15 cellular contexts compared by ENCODE assay signal in genomic region chr3:53750253-53751210, GRCh38.
DNase-seq lines count a peak whose midpoint lies in the region; ATAC-seq and TF ChIP-seq lines count a peak whose summit lies in the region.
"Had no signal": no experiment of that assay in that cellular context is flagged by ENCODE, and none has a peak within 500 bp of the region (broad histone marks: within the 10 kb centered on the region; RNA-seq: fewer than 3 reads in every experiment).

No MANE protein-coding gene starts in this region.

- no peaks in the 10 kb centered on the region for H3K4me1 ChIP-seq in tibial artery
- H3K4me1 ChIP-seq: Peyer's patch had no signal

- ATAC-seq in HG03103 (IDR thresholded peaks at IDR 0.05; ENCODE audit: low read depth, unreplicated experiment) = peak; percentile 30
- ATAC-seq in GM18520 (IDR thresholded peaks at IDR 0.05; ENCODE audit: unreplicated experiment) = no peak

- peaks cover 9% of the 10 kb centered on the region for H3K27me3 Mint-ChIP-seq in glutamatergic neuron (ENCODE audit: unreplicated experiment)

- TF ChIP-seq CTCF in glutamatergic neuron (IDR thresholded peaks at IDR 0.05; ENCODE audit: partially characterized antibody, unreplicated experiment) (no peak), tibial artery (IDR thresholded peaks at IDR 0.05) (no peak)

- H3K4me1 Mint-ChIP-seq in glutamatergic neuron (ENCODE audit: low read depth, unreplicated experiment) = peaks cover 4% of the 10 kb centered on the region

- H3K27ac ChIP-seq in tibial artery = no peak overlapping the region
- H3K27ac ChIP-seq: Peyer's patch had no signal

- H3K27me3 ChIP-seq in tibial artery = peaks cover 0 to under 1% of the 10 kb centered on the region in 2 donors
- H3K27me3 ChIP-seq: Peyer's patch had no signal

- no peaks in the 10 kb centered on the region for H3K36me3 Mint-ChIP-seq in glutamatergic neuron (ENCODE audit: unreplicated experiment)
- H3K36me3 Mint-ChIP-seq: T-cell had no signal

- H3K9me3 ChIP-seq in tibial artery = no peaks in the 10 kb centered on the region
- H3K9me3 ChIP-seq: Peyer's patch had no signal

- H3K36me3 ChIP-seq in tibial artery = no peaks in the 10 kb centered on the region

- peaks cover 3% of the 10 kb centered on the region for H3K9me3 Mint-ChIP-seq in glutamatergic neuron (ENCODE audit: unreplicated experiment)
- H3K9me3 Mint-ChIP-seq: T-cell had no signal

- peak; percentile 9 for DNase-seq in stimulated activated CD4-positive, alpha-beta T cell treated with anti-CD3 and anti-CD28 coated beads, Interleukin-15, amount 100 ng/mL, for 24 hours
- no peak for DNase-seq in stimulated activated CD4-positive, alpha-beta T cell treated with anti-CD3 and anti-CD28 coated beads, Interleukin-4, amount 100 ng/mL, for 1 hour
- DNase-seq in glutamatergic neuron (no peak), iPS-NIHi7 (ENCODE audit: extremely low spot score) (no peak), tibial artery (no peak)
- no peak for DNase-seq in central memory CD4-positive, alpha-beta T cell
- DNase-seq: KG1, NCI-H1105 treated with DMSO at 0.1 percent for 48 hours, NCI-H510A treated with DMSO at 0.1 percent for 48 hours, occipital lobe had no signal

- intact Hi-C loops in tibial artery (cut with DNase I; ENCODE audit: low total_unique reads) = no loop called here

- peak overlapping the region; percentile 39 for H3K27ac Mint-ChIP-seq in glutamatergic neuron (ENCODE audit: unreplicated experiment)

- H3K4me3 ChIP-seq in tibial artery = no peak overlapping the region
- H3K4me3 ChIP-seq: Peyer's patch, skin epidermis had no signal

- H3K4me3 Mint-ChIP-seq in glutamatergic neuron (ENCODE audit: unreplicated experiment) = no peak overlapping the region
- H3K4me3 Mint-ChIP-seq: T-cell had no signal
